8 cellular contexts compared by ENCODE assay signal in genomic region chr7:45089314-45089891, GRCh38. TPM values are rescaled to one million over a fixed set of nuclear protein-coding genes. Genes with fewer than 3 reads are reported as not detected.
DNase-seq lines count a peak whose midpoint lies in the region; ATAC-seq and TF ChIP-seq lines count a peak whose summit lies in the region.

No MANE protein-coding gene starts in this region.

- no peak overlapping the region for H3K27ac ChIP-seq in PC-3 (ENCODE audit: low read length)

- peak overlapping the region; percentile 73 to 89 (median 81) for H3K4me3 Mint-ChIP-seq in naive thymus-derived CD8-positive, alpha-beta T cell

- no TSS peak for BruUV-seq in PC-3 (replicated peaks; lab: Mats Ljungman, UMichigan)

- POLR2A ChIA-PET in PC-3 (lab: Charles Lee; ENCODE audit: unreplicated experiment), result no interaction called here
- POLR2A ChIA-PET in naive thymus-derived CD8-positive, alpha-beta T cell (lab: Charles Lee), result interaction anchor here (0.6 to 1.7 kb wide), 6 partner anchors 9 to 204 kb away, joined by 3 to 7 read pairs (median 3); partner anchors contain the start of gene TBRG4

- TF ChIP-seq CTCF in PC-3 (conservative IDR thresholded peaks at IDR 0.05; ENCODE audit: low read depth, low read length) (no peak), fibroblast of the aortic adventitia (IDR thresholded peaks at IDR 0.05; ENCODE audit: insufficient read depth, low read length) (no peak)

- intact Hi-C loops in PC-3 (cut with micrococcal nuclease), result no loop called here

- no peak overlapping the region for H3K9ac ChIP-seq in PC-3 (ENCODE audit: low read length)

- H2AFZ ChIP-seq in PC-3 (ENCODE audit: low read length), result no peak overlapping the region

- peaks cover 3% of the 10 kb centered on the region for H3F3A ChIP-seq in PC-3 (ENCODE audit: low read length, unreplicated experiment)

- no peaks in the 10 kb centered on the region for H3K9me2 ChIP-seq in PC-3 (replicated peaks; ENCODE audit: low read length)

- no peaks in the 10 kb centered on the region for H3K79me2 ChIP-seq in PC-3 (ENCODE audit: low read length)

- H3K4me3 ChIP-seq in PC-3 (ENCODE audit: low read length) (no peak overlapping the region), fibroblast of the aortic adventitia (ENCODE audit: low read depth, low read length) (peak overlapping the region; percentile 70)

- H3K27me3 Mint-ChIP-seq in naive thymus-derived CD8-positive, alpha-beta T cell, result peaks cover 0 to 6% (median 0%) of the 10 kb centered on the region in 5 donors

- peaks cover 15% of the 10 kb centered on the region for H3K4me1 ChIP-seq in PC-3 (ENCODE audit: insufficient read depth, low read length)

- H3K36me3 ChIP-seq in PC-3 (ENCODE audit: low read depth, low read length), result no peaks in the 10 kb centered on the region

- ATAC-seq in PC-3 (peak; percentile 32), GM21717 (IDR thresholded peaks at IDR 0.05; ENCODE audit: unreplicated experiment) (no peak)
- peak; percentile 65 to 76 for ATAC-seq in naive thymus-derived CD8-positive, alpha-beta T cell
- ATAC-seq in stimulated activated naive CD8-positive, alpha-beta T cell treated with anti-CD3 and anti-CD28 coated beads, Interleukin-15, Interleukin-2, amounts not matched to agents 100 U/mL and 50 U/mL, for 24 hours, result peak; percentile 56

- H3K9me3 ChIP-seq in PC-3 (ENCODE audit: low read length), result no peaks in the 10 kb centered on the region

- H3K27me3 ChIP-seq in PC-3 (ENCODE audit: low read length), result no peaks in the 10 kb centered on the region

- peaks cover 3 to 10% (median 8%) of the 10 kb centered on the region in 4 donors for H3K4me1 Mint-ChIP-seq in naive thymus-derived CD8-positive, alpha-beta T cell

- peak overlapping the region; percentile 22; the same call in 1 of the 2 replicates for H3K4me2 ChIP-seq in PC-3 (ENCODE audit: low read length)

- H3K27ac Mint-ChIP-seq in naive thymus-derived CD8-positive, alpha-beta T cell, result peak overlapping the region in 9 of 10 donors; percentile 35 to 91 (median 71)

- H3K9me3 Mint-ChIP-seq in naive thymus-derived CD8-positive, alpha-beta T cell, result peaks cover 0 to 9% (median 0%) of the 10 kb centered on the region in 9 donors

- DNase-seq in NCI-H2029 (lab: John Stamatoyannopoulos, UW) (peak; percentile 42), NCI-H2029 treated with DMSO at 0.1 percent for 48 hours (lab: John Stamatoyannopoulos, UW) (no peak), PC-3 (peak; percentile 37), fibroblast of the aortic adventitia (ENCODE audit: low read depth) (peak; percentile 47)
- DNase-seq in activated naive CD4-positive, alpha-beta T cell (lab: John Stamatoyannopoulos, UW), result peak in 3 of 4 experiments; percentile 15 to 37 (median 31)
- DNase-seq in naive thymus-derived CD8-positive, alpha-beta T cell, result peak; percentile 53 to 86 (median 70)
- peak; percentile 77 for DNase-seq in stimulated activated naive CD8-positive, alpha-beta T cell treated with anti-CD3 and anti-CD28 coated beads, Interleukin-15, Interleukin-2, amounts not matched to agents 100 U/mL and 50 U/mL, for 24 hours

- H3K36me3 Mint-ChIP-seq in naive thymus-derived CD8-positive, alpha-beta T cell, result no peaks in the 10 kb centered on the region

- CTCF ChIA-PET in PC-3 (lab: Charles Lee), result no interaction called here

- H4K20me1 ChIP-seq in PC-3 (ENCODE audit: low read length), result no peaks in the 10 kb centered on the region

RNA-seq across cellular contexts. Expression of gene NACAD, which starts 0.6 kb away (rescaled TPM):
- total RNA-seq in PC-3 (2014; rRNA removed) (0.12 and 0.26 TPM in 2 replicates), fibroblast of the aortic adventitia (ENCODE audit: low replicate concordance) (3.6 and 5.5 TPM in 2 replicates)
- under 1 TPM; 0.13 to 0.16 TPM for total RNA-seq in naive thymus-derived CD8-positive, alpha-beta T cell
- under 1 TPM; 0.06 to 0.15 (median 0.15) TPM for polyA plus RNA-seq in naive thymus-derived CD8-positive, alpha-beta T cell

RNA-seq across cellular contexts. Expression of gene TBRG4, which starts 22.1 kb away (rescaled TPM):
- total RNA-seq in PC-3 (2014; rRNA removed), result 107 and 139 TPM in 2 replicates
- total RNA-seq in fibroblast of the aortic adventitia (ENCODE audit: low replicate concordance), result 19.6 and 46.6 TPM in 2 replicates
- 100 to 1,000 TPM; 154 to 167 TPM for total RNA-seq in naive thymus-derived CD8-positive, alpha-beta T cell
- polyA plus RNA-seq in naive thymus-derived CD8-positive, alpha-beta T cell, result 10 to 100 TPM; 51.3 to 95.7 (median 69.0) TPM
